Comparison of ENCODE assay signal across 1 cellular context in genomic region chr15:58182460-58183163, GRCh38.
TF ChIP-seq lines count a peak whose summit lies in the region.

No MANE protein-coding gene starts in this region.

TF ChIP-seq in HepG2, 621 proteins besides CTCF, POLR2A, EP300 and RAD21 (continued from another document and continues in another):
- TF ChIP-seq HNF1B (CRISPR knock-in tag; IDR thresholded peaks at IDR 0.05), result peak; percentile 54; the same call in 1 of the 2 replicates
- no peak for TF ChIP-seq ZNF563 (CRISPR knock-in tag; IDR thresholded peaks at IDR 0.05)
- TF ChIP-seq ZNF34 (CRISPR knock-in tag; IDR thresholded peaks at IDR 0.05; ENCODE audit: borderline replicate concordance), result no peak
- TF ChIP-seq ESRRA (CRISPR knock-in tag; IDR thresholded peaks at IDR 0.05; ENCODE audit: low read depth), result no peak
- TF ChIP-seq DMAP1 (CRISPR knock-in tag; IDR thresholded peaks at IDR 0.05), result no peak
- no peak for TF ChIP-seq NR2F1 (CRISPR knock-in tag; IDR thresholded peaks at IDR 0.05)
- TF ChIP-seq FOSL1 (CRISPR knock-in tag; IDR thresholded peaks at IDR 0.05; ENCODE audit: borderline replicate concordance), result no peak
- TF ChIP-seq KDM5B (CRISPR knock-in tag; IDR thresholded peaks at IDR 0.05; ENCODE audit: borderline replicate concordance), result no peak
- TF ChIP-seq ZBTB21 (CRISPR knock-in tag; IDR thresholded peaks at IDR 0.05), result no peak
- TF ChIP-seq TAF15 (IDR thresholded peaks at IDR 0.05; ENCODE audit: low read depth, low read length, poor library complexity, severe bottlenecking), result no peak
- peak; percentile 99 for TF ChIP-seq STAG1 (CRISPR knock-in tag; IDR thresholded peaks at IDR 0.05)
- no peak for TF ChIP-seq CBX2 (IDR thresholded peaks at IDR 0.05; ENCODE audit: low read depth, low read length)
- no peak for TF ChIP-seq CBX2 (CRISPR knock-in tag; IDR thresholded peaks at IDR 0.05; ENCODE audit: low read depth)
- TF ChIP-seq ZNF142 (CRISPR knock-in tag; IDR thresholded peaks at IDR 0.05), result no peak
- 0 out of 2 replicates have a peak, but pooled peaks have one; percentile 20 for TF ChIP-seq ELF3 (CRISPR knock-in tag; IDR thresholded peaks at IDR 0.05)
- TF ChIP-seq NFKBIZ (CRISPR knock-in tag; IDR thresholded peaks at IDR 0.05), result no peak
- TF ChIP-seq ZNF788 (CRISPR knock-in tag; IDR thresholded peaks at IDR 0.05; ENCODE audit: borderline replicate concordance), result no peak
- TF ChIP-seq DR1 (CRISPR knock-in tag; IDR thresholded peaks at IDR 0.05), result no peak
- peak; percentile 17 for TF ChIP-seq YY1 (IDR thresholded peaks at IDR 0.05; ENCODE audit: insufficient read depth, insufficient replicate concordance, low read depth, low read length)
- TF ChIP-seq AFF4 (CRISPR knock-in tag; IDR thresholded peaks at IDR 0.05), result no peak
- TF ChIP-seq JUN (CRISPR knock-in tag; IDR thresholded peaks at IDR 0.05), result no peak
- TF ChIP-seq ZNF574 (CRISPR knock-in tag; IDR thresholded peaks at IDR 0.05), result 0 out of 2 replicates have a peak, but pooled peaks have one; percentile 15
- TF ChIP-seq ZMYM4 (CRISPR knock-in tag; IDR thresholded peaks at IDR 0.05), result 0 out of 2 replicates have a peak, but pooled peaks have one; percentile 28
- TF ChIP-seq HIC2 (CRISPR knock-in tag; IDR thresholded peaks at IDR 0.05; ENCODE audit: low read depth), result no peak
- no peak for TF ChIP-seq SMARCC2 (IDR thresholded peaks at IDR 0.05)
- TF ChIP-seq ONECUT2 (CRISPR knock-in tag; IDR thresholded peaks at IDR 0.05), result no peak
- no peak for TF ChIP-seq TOPORS (CRISPR knock-in tag; IDR thresholded peaks at IDR 0.05)
- no peak for TF ChIP-seq ELK4 (CRISPR knock-in tag; IDR thresholded peaks at IDR 0.05; ENCODE audit: borderline replicate concordance)
- no peak for TF ChIP-seq KDM1A (CRISPR knock-in tag; IDR thresholded peaks at IDR 0.05)
- 0 out of 2 replicates have a peak, but pooled peaks have one; percentile 37 for TF ChIP-seq PITX1 (CRISPR knock-in tag; IDR thresholded peaks at IDR 0.05)
- no peak for TF ChIP-seq ATRX (CRISPR knock-in tag; IDR thresholded peaks at IDR 0.05; ENCODE audit: borderline replicate concordance)
- no peak for TF ChIP-seq SNAPC4 (CRISPR knock-in tag; IDR thresholded peaks at IDR 0.05)
- no peak for TF ChIP-seq BRCA1 (CRISPR knock-in tag; IDR thresholded peaks at IDR 0.05)
- no peak for TF ChIP-seq TIGD3 (CRISPR knock-in tag; IDR thresholded peaks at IDR 0.05; ENCODE audit: borderline replicate concordance)
